1 cellular context compared by ENCODE assay signal in genomic region chr11:34964610-34965331, GRCh38.
TF ChIP-seq lines count a peak whose summit lies in the region.

No MANE protein-coding gene starts in this region.

TF ChIP-seq in HepG2, 621 proteins besides CTCF, POLR2A, EP300 and RAD21 (continued from another document and continues in another):
- TF ChIP-seq, protein P1, sequence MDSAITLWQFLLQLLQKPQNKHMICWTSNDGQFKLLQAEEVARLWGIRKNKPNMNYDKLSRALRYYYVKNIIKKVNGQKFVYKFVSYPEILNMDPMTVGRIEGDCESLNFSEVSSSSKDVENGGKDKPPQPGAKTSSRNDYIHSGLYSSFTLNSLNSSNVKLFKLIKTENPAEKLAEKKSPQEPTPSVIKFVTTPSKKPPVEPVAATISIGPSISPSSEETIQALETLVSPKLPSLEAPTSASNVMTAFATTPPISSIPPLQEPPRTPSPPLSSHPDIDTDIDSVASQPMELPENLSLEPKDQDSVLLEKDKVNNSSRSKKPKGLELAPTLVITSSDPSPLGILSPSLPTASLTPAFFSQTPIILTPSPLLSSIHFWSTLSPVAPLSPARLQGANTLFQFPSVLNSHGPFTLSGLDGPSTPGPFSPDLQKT (CRISPR knock-in tag; IDR thresholded peaks at IDR 0.05; ENCODE audit: borderline replicate concordance) = no peak
- no peak for TF ChIP-seq ZNF547 (CRISPR knock-in tag; IDR thresholded peaks at IDR 0.05)
- TF ChIP-seq, protein P2, sequence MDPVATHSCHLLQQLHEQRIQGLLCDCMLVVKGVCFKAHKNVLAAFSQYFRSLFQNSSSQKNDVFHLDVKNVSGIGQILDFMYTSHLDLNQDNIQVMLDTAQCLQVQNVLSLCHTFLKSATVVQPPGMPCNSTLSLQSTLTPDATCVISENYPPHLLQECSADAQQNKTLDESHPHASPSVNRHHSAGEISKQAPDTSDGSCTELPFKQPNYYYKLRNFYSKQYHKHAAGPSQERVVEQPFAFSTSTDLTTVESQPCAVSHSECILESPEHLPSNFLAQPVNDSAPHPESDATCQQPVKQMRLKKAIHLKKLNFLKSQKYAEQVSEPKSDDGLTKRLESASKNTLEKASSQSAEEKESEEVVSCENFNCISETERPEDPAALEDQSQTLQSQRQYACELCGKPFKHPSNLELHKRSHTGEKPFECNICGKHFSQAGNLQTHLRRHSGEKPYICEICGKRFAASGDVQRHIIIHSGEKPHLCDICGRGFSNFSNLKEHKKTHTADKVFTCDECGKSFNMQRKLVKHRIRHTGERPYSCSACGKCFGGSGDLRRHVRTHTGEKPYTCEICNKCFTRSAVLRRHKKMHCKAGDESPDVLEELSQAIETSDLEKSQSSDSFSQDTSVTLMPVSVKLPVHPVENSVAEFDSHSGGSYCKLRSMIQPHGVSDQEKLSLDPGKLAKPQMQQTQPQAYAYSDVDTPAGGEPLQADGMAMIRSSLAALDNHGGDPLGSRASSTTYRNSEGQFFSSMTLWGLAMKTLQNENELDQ (CRISPR knock-in tag; IDR thresholded peaks at IDR 0.05; ENCODE audit: borderline replicate concordance) = no peak
- no peak for TF ChIP-seq JDP2 (CRISPR knock-in tag; IDR thresholded peaks at IDR 0.05; ENCODE audit: borderline replicate concordance)
- no peak for TF ChIP-seq ZNF619 (CRISPR knock-in tag; IDR thresholded peaks at IDR 0.05)
- no peak for TF ChIP-seq MAFG (CRISPR knock-in tag; IDR thresholded peaks at IDR 0.05)
- TF ChIP-seq SAP130 (CRISPR knock-in tag; IDR thresholded peaks at IDR 0.05; ENCODE audit: low read depth) = peak; percentile 34
- no peak for TF ChIP-seq SRSF1 (optimal IDR thresholded peaks at IDR 0.05; ENCODE audit: low read depth, low read length)
- no peak for TF ChIP-seq TCF7L2 (IDR thresholded peaks at IDR 0.05; ENCODE audit: low read depth, low read length)
- no peak for TF ChIP-seq FOXP1 (IDR thresholded peaks at IDR 0.05)
- peak; percentile 60 for TF ChIP-seq FOXP1 (CRISPR knock-in tag; IDR thresholded peaks at IDR 0.05)
- no peak for TF ChIP-seq GTF2F1 (IDR thresholded peaks at IDR 0.05; ENCODE audit: low read length)
- TF ChIP-seq HNF1A (IDR thresholded peaks at IDR 0.05; ENCODE audit: low read depth) = no peak
- TF ChIP-seq HNF1A (CRISPR knock-in tag; IDR thresholded peaks at IDR 0.05; ENCODE audit: borderline replicate concordance) = no peak
- no peak for TF ChIP-seq ZNF232 (CRISPR knock-in tag; IDR thresholded peaks at IDR 0.05; ENCODE audit: borderline replicate concordance)
- TF ChIP-seq, protein P3, sequence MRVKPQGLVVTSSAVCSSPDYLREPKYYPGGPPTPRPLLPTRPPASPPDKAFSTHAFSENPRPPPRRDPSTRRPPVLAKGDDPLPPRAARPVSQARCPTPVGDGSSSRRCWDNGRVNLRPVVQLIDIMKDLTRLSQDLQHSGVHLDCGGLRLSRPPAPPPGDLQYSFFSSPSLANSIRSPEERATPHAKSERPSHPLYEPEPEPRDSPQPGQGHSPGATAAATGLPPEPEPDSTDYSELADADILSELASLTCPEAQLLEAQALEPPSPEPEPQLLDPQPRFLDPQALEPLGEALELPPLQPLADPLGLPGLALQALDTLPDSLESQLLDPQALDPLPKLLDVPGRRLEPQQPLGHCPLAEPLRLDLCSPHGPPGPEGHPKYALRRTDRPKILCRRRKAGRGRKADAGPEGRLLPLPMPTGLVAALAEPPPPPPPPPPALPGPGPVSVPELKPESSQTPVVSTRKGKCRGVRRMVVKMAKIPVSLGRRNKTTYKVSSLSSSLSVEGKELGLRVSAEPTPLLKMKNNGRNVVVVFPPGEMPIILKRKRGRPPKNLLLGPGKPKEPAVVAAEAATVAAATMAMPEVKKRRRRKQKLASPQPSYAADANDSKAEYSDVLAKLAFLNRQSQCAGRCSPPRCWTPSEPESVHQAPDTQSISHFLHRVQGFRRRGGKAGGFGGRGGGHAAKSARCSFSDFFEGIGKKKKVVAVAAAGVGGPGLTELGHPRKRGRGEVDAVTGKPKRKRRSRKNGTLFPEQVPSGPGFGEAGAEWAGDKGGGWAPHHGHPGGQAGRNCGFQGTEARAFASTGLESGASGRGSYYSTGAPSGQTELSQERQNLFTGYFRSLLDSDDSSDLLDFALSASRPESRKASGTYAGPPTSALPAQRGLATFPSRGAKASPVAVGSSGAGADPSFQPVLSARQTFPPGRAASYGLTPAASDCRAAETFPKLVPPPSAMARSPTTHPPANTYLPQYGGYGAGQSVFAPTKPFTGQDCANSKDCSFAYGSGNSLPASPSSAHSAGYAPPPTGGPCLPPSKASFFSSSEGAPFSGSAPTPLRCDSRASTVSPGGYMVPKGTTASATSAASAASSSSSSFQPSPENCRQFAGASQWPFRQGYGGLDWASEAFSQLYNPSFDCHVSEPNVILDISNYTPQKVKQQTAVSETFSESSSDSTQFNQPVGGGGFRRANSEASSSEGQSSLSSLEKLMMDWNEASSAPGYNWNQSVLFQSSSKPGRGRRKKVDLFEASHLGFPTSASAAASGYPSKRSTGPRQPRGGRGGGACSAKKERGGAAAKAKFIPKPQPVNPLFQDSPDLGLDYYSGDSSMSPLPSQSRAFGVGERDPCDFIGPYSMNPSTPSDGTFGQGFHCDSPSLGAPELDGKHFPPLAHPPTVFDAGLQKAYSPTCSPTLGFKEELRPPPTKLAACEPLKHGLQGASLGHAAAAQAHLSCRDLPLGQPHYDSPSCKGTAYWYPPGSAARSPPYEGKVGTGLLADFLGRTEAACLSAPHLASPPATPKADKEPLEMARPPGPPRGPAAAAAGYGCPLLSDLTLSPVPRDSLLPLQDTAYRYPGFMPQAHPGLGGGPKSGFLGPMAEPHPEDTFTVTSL (CRISPR knock-in tag; IDR thresholded peaks at IDR 0.05; ENCODE audit: borderline replicate concordance) = peak; percentile 41; the same call in 1 of the 2 replicates
- TF ChIP-seq TGIF2 (CRISPR knock-in tag; IDR thresholded peaks at IDR 0.05) = no peak
- no peak for TF ChIP-seq U2AF2 (IDR thresholded peaks at IDR 0.05; ENCODE audit: low read depth, low read length)
- no peak for TF ChIP-seq SOX13 (IDR thresholded peaks at IDR 0.05)
- TF ChIP-seq SOX13 (CRISPR knock-in tag; conservative IDR thresholded peaks at IDR 0.05 in 1 of 2, IDR thresholded peaks at IDR 0.05 in 1 of 2) = peak in 1 of 2 experiments; percentile 62; a peak in 1 of 4 replicates
- no peak for TF ChIP-seq ZC3H13 (CRISPR knock-in tag; IDR thresholded peaks at IDR 0.05)
- no peak for TF ChIP-seq BHLHE40 (IDR thresholded peaks at IDR 0.05; ENCODE audit: low read length)
- TF ChIP-seq ZNF761 (CRISPR knock-in tag; conservative IDR thresholded peaks at IDR 0.05) = no peak
- TF ChIP-seq GATAD2A (CRISPR knock-in tag; IDR thresholded peaks at IDR 0.05) = peak; percentile 80
- TF ChIP-seq GABPB1 (CRISPR knock-in tag; IDR thresholded peaks at IDR 0.05) = no peak
- TF ChIP-seq HOXD1 (CRISPR knock-in tag; IDR thresholded peaks at IDR 0.05) = no peak
- no peak for TF ChIP-seq STAT6 (CRISPR knock-in tag; IDR thresholded peaks at IDR 0.05; ENCODE audit: borderline replicate concordance)
- TF ChIP-seq ZNF3 (CRISPR knock-in tag; IDR thresholded peaks at IDR 0.05) = peak; percentile 81
- TF ChIP-seq, protein P4, sequence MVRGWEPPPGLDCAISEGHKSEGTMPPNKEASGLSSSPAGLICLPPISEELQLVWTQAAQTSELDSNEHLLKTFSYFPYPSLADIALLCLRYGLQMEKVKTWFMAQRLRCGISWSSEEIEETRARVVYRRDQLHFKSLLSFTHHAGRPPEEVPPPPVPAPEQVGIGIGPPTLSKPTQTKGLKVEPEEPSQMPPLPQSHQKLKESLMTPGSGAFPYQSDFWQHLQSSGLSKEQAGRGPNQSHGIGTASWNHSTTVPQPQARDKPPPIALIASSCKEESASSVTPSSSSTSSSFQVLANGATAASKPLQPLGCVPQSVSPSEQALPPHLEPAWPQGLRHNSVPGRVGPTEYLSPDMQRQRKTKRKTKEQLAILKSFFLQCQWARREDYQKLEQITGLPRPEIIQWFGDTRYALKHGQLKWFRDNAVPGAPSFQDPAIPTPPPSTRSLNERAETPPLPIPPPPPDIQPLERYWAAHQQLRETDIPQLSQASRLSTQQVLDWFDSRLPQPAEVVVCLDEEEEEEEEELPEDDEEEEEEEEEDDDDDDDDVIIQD (CRISPR knock-in tag; IDR thresholded peaks at IDR 0.05; ENCODE audit: low read depth) = peak; percentile 77; the same call in 1 of the 2 replicates
- no peak for TF ChIP-seq ONECUT2 (CRISPR knock-in tag; IDR thresholded peaks at IDR 0.05)
- no peak for TF ChIP-seq EZH2 (conservative IDR thresholded peaks at IDR 0.05; ENCODE audit: low read depth, low read length)
- TF ChIP-seq REL (CRISPR knock-in tag; conservative IDR thresholded peaks at IDR 0.05) = no peak
- TF ChIP-seq ZFP41 (CRISPR knock-in tag; IDR thresholded peaks at IDR 0.05; ENCODE audit: borderline replicate concordance) = no peak
- TF ChIP-seq ZFP36L2 (CRISPR knock-in tag; IDR thresholded peaks at IDR 0.05) = no peak
- TF ChIP-seq ZNF160 (CRISPR knock-in tag; IDR thresholded peaks at IDR 0.05) = no peak
- TF ChIP-seq ZNF446 (CRISPR knock-in tag; IDR thresholded peaks at IDR 0.05) = no peak
- TF ChIP-seq, protein P5, sequence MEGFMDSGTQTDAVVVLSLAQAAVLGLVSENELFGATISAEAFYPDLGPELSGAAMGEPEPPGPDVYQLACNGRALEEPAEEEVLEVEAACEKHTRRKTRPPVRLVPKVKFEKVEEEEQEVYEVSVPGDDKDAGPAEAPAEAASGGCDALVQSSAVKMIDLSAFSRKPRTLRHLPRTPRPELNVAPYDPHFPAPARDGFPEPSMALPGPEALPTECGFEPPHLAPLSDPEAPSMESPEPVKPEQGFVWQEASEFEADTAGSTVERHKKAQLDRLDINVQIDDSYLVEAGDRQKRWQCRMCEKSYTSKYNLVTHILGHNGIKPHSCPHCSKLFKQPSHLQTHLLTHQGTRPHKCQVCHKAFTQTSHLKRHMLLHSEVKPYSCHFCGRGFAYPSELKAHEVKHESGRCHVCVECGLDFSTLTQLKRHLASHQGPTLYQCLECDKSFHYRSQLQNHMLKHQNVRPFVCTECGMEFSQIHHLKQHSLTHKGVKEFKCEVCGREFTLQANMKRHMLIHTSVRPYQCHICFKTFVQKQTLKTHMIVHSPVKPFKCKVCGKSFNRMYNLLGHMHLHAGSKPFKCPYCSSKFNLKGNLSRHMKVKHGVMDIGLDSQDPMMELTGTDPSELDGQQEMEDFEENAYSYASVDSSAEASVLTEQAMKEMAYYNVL (CRISPR knock-in tag; IDR thresholded peaks at IDR 0.05; ENCODE audit: borderline replicate concordance) = no peak
- TF ChIP-seq ZNF329 (CRISPR knock-in tag; IDR thresholded peaks at IDR 0.05; ENCODE audit: low read depth) = no peak
- TF ChIP-seq ZNF644 (CRISPR knock-in tag; IDR thresholded peaks at IDR 0.05; ENCODE audit: low read depth) = peak; percentile 86
- no peak for TF ChIP-seq RBM22 (optimal IDR thresholded peaks at IDR 0.05; ENCODE audit: low read length)
- no peak for TF ChIP-seq ATF1 (CRISPR knock-in tag; IDR thresholded peaks at IDR 0.05)
- no peak for TF ChIP-seq ZNF30 (CRISPR knock-in tag; IDR thresholded peaks at IDR 0.05)
- TF ChIP-seq ZNF569 (CRISPR knock-in tag; IDR thresholded peaks at IDR 0.05; ENCODE audit: borderline replicate concordance) = no peak
- TF ChIP-seq, protein P6, sequence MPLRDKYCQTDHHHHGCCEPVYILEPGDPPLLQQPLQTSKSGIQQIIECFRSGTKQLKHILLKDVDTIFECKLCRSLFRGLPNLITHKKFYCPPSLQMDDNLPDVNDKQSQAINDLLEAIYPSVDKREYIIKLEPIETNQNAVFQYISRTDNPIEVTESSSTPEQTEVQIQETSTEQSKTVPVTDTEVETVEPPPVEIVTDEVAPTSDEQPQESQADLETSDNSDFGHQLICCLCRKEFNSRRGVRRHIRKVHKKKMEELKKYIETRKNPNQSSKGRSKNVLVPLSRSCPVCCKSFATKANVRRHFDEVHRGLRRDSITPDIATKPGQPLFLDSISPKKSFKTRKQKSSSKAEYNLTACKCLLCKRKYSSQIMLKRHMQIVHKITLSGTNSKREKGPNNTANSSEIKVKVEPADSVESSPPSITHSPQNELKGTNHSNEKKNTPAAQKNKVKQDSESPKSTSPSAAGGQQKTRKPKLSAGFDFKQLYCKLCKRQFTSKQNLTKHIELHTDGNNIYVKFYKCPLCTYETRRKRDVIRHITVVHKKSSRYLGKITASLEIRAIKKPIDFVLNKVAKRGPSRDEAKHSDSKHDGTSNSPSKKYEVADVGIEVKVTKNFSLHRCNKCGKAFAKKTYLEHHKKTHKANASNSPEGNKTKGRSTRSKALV (CRISPR knock-in tag; IDR thresholded peaks at IDR 0.05) = no peak
